ENCODE assay signal across 8 cellular contexts in genomic region chr17:64662774-64663367, GRCh38. TPM values are rescaled to one million over a fixed set of nuclear protein-coding genes. Genes with fewer than 3 reads are reported as not detected.
DNase-seq lines count a peak whose midpoint lies in the region; ATAC-seq, FAIRE-seq and TF ChIP-seq lines count a peak whose summit lies in the region.

No MANE protein-coding gene starts in this region.

- peak; percentile 60 for DNase-seq in NCI-H526 treated with DMSO at 0.1 percent for 48 hours (lab: John Stamatoyannopoulos, UW)
- peak; percentile 59 for DNase-seq in epithelial cell of esophagus (ENCODE audit: low read depth)
- no peak for DNase-seq in pancreas
- no peak for DNase-seq in activated gamma-delta T cell treated with Interleukin-2 at 50 U/mL for 16 hours
- no peak for DNase-seq in NOMO-1 (lab: John Stamatoyannopoulos, UW; ENCODE audit: unreplicated experiment in 2 of 2)
- no peak for DNase-seq in activated CD4-positive, alpha-beta T cell treated with anti-CD3 and anti-CD28 coated beads for 1 hour

- TF ChIP-seq CTCF in epithelial cell of esophagus (IDR thresholded peaks at IDR 0.05; ENCODE audit: insufficient read depth, low read depth, low read length, missing control alignments), result no peak
- no peak for TF ChIP-seq CTCF in pancreas (IDR thresholded peaks at IDR 0.05)

- FAIRE-seq in pancreas (lab: Jason Lieb, UNC), result no peak

- H3K4me3 ChIP-seq in epithelial cell of esophagus (ENCODE audit: low read length) (peak overlapping the region; percentile 74), pancreas (peak overlapping the region; percentile 31 to 75 (median 60))

- no peaks in the 10 kb centered on the region for H3K36me3 ChIP-seq in pancreas

- H3K27ac ChIP-seq in pancreas, result peak overlapping the region in 3 of 4 donors; percentile 16 to 91 (median 87)

- ATAC-seq in GM19438 (IDR thresholded peaks at IDR 0.05; ENCODE audit: low read depth, unreplicated experiment) (peak; percentile 7), pancreas (peak in 3 of 4 donors; percentile 17 to 47 (median 29)), GM19463 (IDR thresholded peaks at IDR 0.05; ENCODE audit: unreplicated experiment) (no peak)

- intact Hi-C loops in pancreas (cut with DNase I), result no loop called here

- 49 to 52% methylated on average over 18 of the region's 18 CpGs for WGBS in pancreas, 2 donors

- H3K27me3 ChIP-seq in pancreas, result no peaks in the 10 kb centered on the region

- H3K4me1 ChIP-seq in pancreas, result peaks cover 0 to 19% (median 10%) of the 10 kb centered on the region in 3 donors

- H3K9me3 ChIP-seq in pancreas, result no peaks in the 10 kb centered on the region

RNA-seq across cellular contexts. Expression of gene SMURF2, which starts 0.8 kb away (rescaled TPM):
- total RNA-seq in pancreas, result 10 to 100 TPM in 2 of 6 donors, 1 to 10 TPM in 4; 6.6 to 17.1 (median 8.5) TPM
- 1 to 10 TPM; 3.0 to 6.0 TPM for polyA plus RNA-seq in pancreas

Comparison
In these comparisons a context has a peak if more than half of its experiments do, and no peak if none do; other contexts are left out.
1. DNase-seq: peak in NCI-H526 treated with DMSO at 0.1 percent for 48 hours (single experiment) and epithelial cell of esophagus (single experiment); none in pancreas (0 of 6), activated gamma-delta T cell treated with Interleukin-2 at 50 U/mL for 16 hours (single experiment), NOMO-1 (0 of 2) and activated CD4-positive, alpha-beta T cell treated with anti-CD3 and anti-CD28 coated beads for 1 hour (single experiment).